8 cellular contexts compared by ENCODE assay signal in genomic region chr5:56481998-56482698, GRCh38.
DNase-seq lines count a peak whose midpoint lies in the region; ATAC-seq and TF ChIP-seq lines count a peak whose summit lies in the region.

No MANE protein-coding gene starts in this region.

- H3K4me1 ChIP-seq in BLaER1, result peaks cover 57% of the 10 kb centered on the region

- H3K36me3 ChIP-seq in BLaER1, result 0 out of 2 replicates have a peak, but pooled peaks cover 8% of the 10 kb centered on the region

- ATAC-seq in natural killer cell treated with Interleukin-12 subunit alpha and Interleukin-12 subunit beta and Interleukin-15 and Interleukin-18, amount 100 ng/mL, for 72 hours, result no peak
- ATAC-seq in GM19324 (IDR thresholded peaks at IDR 0.05; ENCODE audit: low FRiP score, unreplicated experiment) (no peak), HG02798 (IDR thresholded peaks at IDR 0.05; ENCODE audit: poor library complexity, unreplicated experiment) (no peak)

- DNase-seq in NB4 (ENCODE audit: low read depth) (peak; percentile 51), choroid plexus epithelial cell (ENCODE audit: low read depth) (peak; percentile 27), posterior cingulate gyrus (no peak)
- DNase-seq in natural killer cell treated with Interleukin-12 subunit alpha and Interleukin-12 subunit beta and Interleukin-15 and Interleukin-18, amount 100 ng/mL, for 72 hours (ENCODE audit: low spot score), result no peak
- DNase-seq in stimulated activated naive CD4-positive, alpha-beta T cell (lab: John Stamatoyannopoulos, UW), result no peak

- H3K9ac ChIP-seq in BLaER1, result peak overlapping the region; percentile 85

- no peak overlapping the region for H3K27ac Mint-ChIP-seq in natural killer cell treated with Interleukin-12 subunit alpha and Interleukin-12 subunit beta and Interleukin-15 and Interleukin-18, amount 100 ng/mL, for 72 hours

- no peaks in the 10 kb centered on the region for H4K20me1 ChIP-seq in BLaER1

- no peaks in the 10 kb centered on the region for H3K9me3 Mint-ChIP-seq in natural killer cell treated with Interleukin-12 subunit alpha and Interleukin-12 subunit beta and Interleukin-15 and Interleukin-18, amount 100 ng/mL, for 72 hours

- peak overlapping the region; percentile 75 for H3K4me3 Mint-ChIP-seq in natural killer cell treated with Interleukin-12 subunit alpha and Interleukin-12 subunit beta and Interleukin-15 and Interleukin-18, amount 100 ng/mL, for 72 hours

- intact Hi-C loops in posterior cingulate gyrus (cut with DNase I), result loop anchor here (2.0 kb wide), 1 partner anchor 335 kb away; no protein-coding TSS in a partner anchor

- peak overlapping the region; percentile 67 for H3K4me3 ChIP-seq in BLaER1
- H3K4me3 ChIP-seq in NB4 (ENCODE audit: low read depth, low read length), result peak overlapping the region; percentile 67
- H3K4me3 ChIP-seq in choroid plexus epithelial cell (ENCODE audit: low read depth, low read length), result peak overlapping the region; percentile 65

- peaks cover 25% of the 10 kb centered on the region for H3K9me3 ChIP-seq in BLaER1

- H3K27ac ChIP-seq in BLaER1, result peak overlapping the region; percentile 90

- TF ChIP-seq POLR2A in NB4 (IDR thresholded peaks at IDR 0.05; ENCODE audit: extremely low read depth, insufficient read length), result no peak

- no peaks in the 10 kb centered on the region for H3K27me3 ChIP-seq in BLaER1

- peaks cover 16% of the 10 kb centered on the region in 2 donors for H3K4me1 Mint-ChIP-seq in natural killer cell treated with Interleukin-12 subunit alpha and Interleukin-12 subunit beta and Interleukin-15 and Interleukin-18, amount 100 ng/mL, for 72 hours (ENCODE audit: low read depth in 2 of 2)

- H3K4me2 ChIP-seq in BLaER1, result peak overlapping the region; percentile 95

- peaks cover 10 to 18% of the 10 kb centered on the region in 2 donors for H3K27me3 Mint-ChIP-seq in natural killer cell treated with Interleukin-12 subunit alpha and Interleukin-12 subunit beta and Interleukin-15 and Interleukin-18, amount 100 ng/mL, for 72 hours

- H3K36me3 Mint-ChIP-seq in natural killer cell treated with Interleukin-12 subunit alpha and Interleukin-12 subunit beta and Interleukin-15 and Interleukin-18, amount 100 ng/mL, for 72 hours, result no peaks in the 10 kb centered on the region

- TF ChIP-seq CTCF in NB4 (IDR thresholded peaks at IDR 0.05; ENCODE audit: low read depth, low read length) (no peak), choroid plexus epithelial cell (conservative IDR thresholded peaks at IDR 0.05; ENCODE audit: low read depth, low read length) (no peak)

Comparison
In these comparisons a context has a peak if more than half of its experiments do, and no peak if none do; other contexts are left out.
1. DNase-seq: peak in NB4 (single experiment) and choroid plexus epithelial cell (single experiment); none in natural killer cell treated with Interleukin-12 subunit alpha and Interleukin-12 subunit beta and Interleukin-15 and Interleukin-18, amount 100 ng/mL, for 72 hours (single experiment), stimulated activated naive CD4-positive, alpha-beta T cell (0 of 6) and posterior cingulate gyrus (0 of 10).
2. Peak in every context shown above with its lines, with median percentiles within 50 percentile points of each other: H3K4me3 ChIP-seq.